ENCODE assay signal across 2 cellular contexts in genomic region chr1:204108312-204109141, GRCh38.
TF ChIP-seq lines count a peak whose summit lies in the region.

No MANE protein-coding gene starts in this region.

TF ChIP-seq in HepG2, 621 proteins besides CTCF, POLR2A, EP300 and RAD21:
- peak; percentile 60 for TF ChIP-seq HNF4A (CRISPR knock-in tag; IDR thresholded peaks at IDR 0.05)
- TF ChIP-seq ZSCAN22 (CRISPR knock-in tag; IDR thresholded peaks at IDR 0.05): peak; percentile 94
- 0 out of 2 replicates have a peak, but pooled peaks have one; percentile 15 for TF ChIP-seq ZNF770 (CRISPR knock-in tag; IDR thresholded peaks at IDR 0.05)
- TF ChIP-seq SMC3 (IDR thresholded peaks at IDR 0.05; ENCODE audit: low read length): 0 out of 2 replicates have a peak, but pooled peaks have one; percentile 7
- TF ChIP-seq, protein P1, sequence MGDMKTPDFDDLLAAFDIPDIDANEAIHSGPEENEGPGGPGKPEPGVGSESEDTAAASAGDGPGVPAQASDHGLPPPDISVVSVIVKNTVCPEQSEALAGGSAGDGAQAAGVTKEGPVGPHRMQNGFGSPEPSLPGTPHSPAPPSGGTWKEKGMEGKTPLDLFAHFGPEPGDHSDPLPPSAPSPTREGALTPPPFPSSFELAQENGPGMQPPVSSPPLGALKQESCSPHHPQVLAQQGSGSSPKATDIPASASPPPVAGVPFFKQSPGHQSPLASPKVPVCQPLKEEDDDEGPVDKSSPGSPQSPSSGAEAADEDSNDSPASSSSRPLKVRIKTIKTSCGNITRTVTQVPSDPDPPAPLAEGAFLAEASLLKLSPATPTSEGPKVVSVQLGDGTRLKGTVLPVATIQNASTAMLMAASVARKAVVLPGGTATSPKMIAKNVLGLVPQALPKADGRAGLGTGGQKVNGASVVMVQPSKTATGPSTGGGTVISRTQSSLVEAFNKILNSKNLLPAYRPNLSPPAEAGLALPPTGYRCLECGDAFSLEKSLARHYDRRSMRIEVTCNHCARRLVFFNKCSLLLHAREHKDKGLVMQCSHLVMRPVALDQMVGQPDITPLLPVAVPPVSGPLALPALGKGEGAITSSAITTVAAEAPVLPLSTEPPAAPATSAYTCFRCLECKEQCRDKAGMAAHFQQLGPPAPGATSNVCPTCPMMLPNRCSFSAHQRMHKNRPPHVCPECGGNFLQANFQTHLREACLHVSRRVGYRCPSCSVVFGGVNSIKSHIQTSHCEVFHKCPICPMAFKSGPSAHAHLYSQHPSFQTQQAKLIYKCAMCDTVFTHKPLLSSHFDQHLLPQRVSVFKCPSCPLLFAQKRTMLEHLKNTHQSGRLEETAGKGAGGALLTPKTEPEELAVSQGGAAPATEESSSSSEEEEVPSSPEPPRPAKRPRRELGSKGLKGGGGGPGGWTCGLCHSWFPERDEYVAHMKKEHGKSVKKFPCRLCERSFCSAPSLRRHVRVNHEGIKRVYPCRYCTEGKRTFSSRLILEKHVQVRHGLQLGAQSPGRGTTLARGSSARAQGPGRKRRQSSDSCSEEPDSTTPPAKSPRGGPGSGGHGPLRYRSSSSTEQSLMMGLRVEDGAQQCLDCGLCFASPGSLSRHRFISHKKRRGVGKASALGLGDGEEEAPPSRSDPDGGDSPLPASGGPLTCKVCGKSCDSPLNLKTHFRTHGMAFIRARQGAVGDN (CRISPR knock-in tag; IDR thresholded peaks at IDR 0.05): peak; percentile 13; the same call in 1 of the 2 replicates
- no peak for TF ChIP-seq ZNF350 (CRISPR knock-in tag; IDR thresholded peaks at IDR 0.05; ENCODE audit: borderline replicate concordance, low read depth)
- TF ChIP-seq REXO4 (CRISPR knock-in tag; IDR thresholded peaks at IDR 0.05; ENCODE audit: borderline replicate concordance): no peak
TF ChIP-seq in HepG2: peak in this region for 5.

TF ChIP-seq in GM12891, 5 proteins besides CTCF, POLR2A, EP300 and RAD21:
- no peak for TF ChIP-seq SPI1 (IDR thresholded peaks at IDR 0.05; ENCODE audit: low read depth, low read length)
- TF ChIP-seq POLR2AphosphoS5 (IDR thresholded peaks at IDR 0.05; ENCODE audit: low read depth, low read length): no peak
- TF ChIP-seq PAX5 (IDR thresholded peaks at IDR 0.05; ENCODE audit: insufficient read depth, low read length, severe bottlenecking): no peak
- no peak for TF ChIP-seq POU2F2 (IDR thresholded peaks at IDR 0.05; ENCODE audit: low read depth, low read length)
- no peak for TF ChIP-seq TAF1 (IDR thresholded peaks at IDR 0.05; ENCODE audit: low read depth, low read length)
TF ChIP-seq in GM12891: peak in this region for 0.
